24 cellular contexts compared by ENCODE assay signal in the genomic region with DNA sequence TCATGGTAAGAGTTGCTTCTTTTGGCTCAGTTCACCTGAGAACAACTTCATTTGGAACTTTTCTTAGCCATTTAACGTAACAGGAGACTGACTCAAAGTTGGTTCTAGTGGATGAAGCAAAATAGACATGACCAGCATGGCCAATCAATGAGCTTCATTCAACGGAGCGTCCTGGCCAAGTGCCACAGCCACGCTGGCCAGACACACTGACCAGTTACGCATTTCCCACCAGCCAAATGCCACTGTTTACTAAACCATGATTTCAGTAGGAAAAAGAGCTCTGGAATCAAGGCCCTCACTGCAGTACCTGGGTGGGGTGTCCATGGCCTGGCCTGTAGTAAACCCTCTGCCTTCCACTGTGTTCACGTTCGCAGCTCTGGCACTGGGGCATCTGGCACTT.
A peak's percentile ranks its signal among the peaks of the same experiment; 100 is the strongest.
DNase-seq lines count a peak whose midpoint lies in the region; TF ChIP-seq lines count a peak whose summit lies in the region.
"Had no signal": no experiment of that assay in that cellular context is flagged by ENCODE, and none has a peak within 500 bp of the region (broad histone marks: within the 10 kb centered on the region; RNA-seq: fewer than 3 reads in every experiment).

No MANE protein-coding gene starts in this region.

- H3K36me3 ChIP-seq in CD8-positive, alpha-beta memory T cell (ENCODE audit: insufficient read depth, low read length): no peaks in the 10 kb centered on the region

- no peaks in the 10 kb centered on the region for H3K36me3 Mint-ChIP-seq in CD8-positive, alpha-beta memory T cell
- H3K36me3 Mint-ChIP-seq: CD8-positive, alpha-beta T cell had no signal

- H3K4me1 ChIP-seq in CD8-positive, alpha-beta memory T cell (ENCODE audit: insufficient read depth, low read length): no peaks in the 10 kb centered on the region

- intact Hi-C loops in posterior cingulate gyrus (cut with DNase I): no loop called here

- no peak for TF ChIP-seq CTCF in GM13976 (IDR thresholded peaks at IDR 0.05; ENCODE audit: borderline replicate concordance, control extremely low read depth, extremely low read depth, insufficient read depth, missing control alignments)

- H3K27me3 Mint-ChIP-seq in CD8-positive, alpha-beta memory T cell: peaks cover 0 to 2% of the 10 kb centered on the region in 2 donors

- no peaks in the 10 kb centered on the region for H3K4me1 Mint-ChIP-seq in CD8-positive, alpha-beta memory T cell

- in situ Hi-C loops in GM13976 (cut with MboI; ENCODE audit: low sequenced_read_pairs, unreplicated experiment): loop anchor here (10.0 kb wide), 1 partner anchor 315 kb away; no protein-coding TSS in a partner anchor

- no peak overlapping the region for H3K4me3 Mint-ChIP-seq in CD8-positive, alpha-beta memory T cell
- H3K4me3 Mint-ChIP-seq: CD8-positive, alpha-beta T cell had no signal

- H3K9me3 Mint-ChIP-seq in CD8-positive, alpha-beta memory T cell: no peaks in the 10 kb centered on the region
- H3K9me3 Mint-ChIP-seq: CD8-positive, alpha-beta T cell had no signal

- H3K27me3 ChIP-seq in CD8-positive, alpha-beta memory T cell (ENCODE audit: insufficient read depth, low read length, poor library complexity, severe bottlenecking): no peaks in the 10 kb centered on the region

- CTCF ChIA-PET in CD8-positive, alpha-beta memory T cell (lab: Charles Lee): interaction anchor here (2.0 to 2.4 kb wide), 2 partner anchors 9 to 12 kb away, joined by 4 to 16 read pairs; no protein-coding TSS in a partner anchor

- H3K27ac Mint-ChIP-seq in CD8-positive, alpha-beta memory T cell: no peak overlapping the region
- H3K27ac Mint-ChIP-seq: CD8-positive, alpha-beta T cell had no signal

- POLR2A ChIA-PET in CD8-positive, alpha-beta memory T cell (lab: Charles Lee): no interaction called here

- H3K9me3 ChIP-seq in CD8-positive, alpha-beta memory T cell (ENCODE audit: low read length): no peaks in the 10 kb centered on the region

- DNase-seq in C1 segment of cervical spinal cord (lab: John Stamatoyannopoulos, UW) (peak in 10 of 14 donors; percentile 3 to 57 (median 20)), cerebellum (ENCODE audit: low spot score) (peak; percentile 3), hypothalamus (lab: John Stamatoyannopoulos, UW) (peak in 42 of 51 donors; percentile 3 to 82 (median 49)), posterior cingulate gyrus (peak in 8 of 10 donors; percentile 29 to 92 (median 44)), GDM1 (lab: John Stamatoyannopoulos, UW) (no peak), NCI-H146 (lab: John Stamatoyannopoulos, UW) (no peak), GM13976 (ENCODE audit: low spot score) (no peak)
- DNase-seq in CD8-positive, alpha-beta memory T cell: no peak
- DNase-seq: AML-193; CD8-positive, alpha-beta T cell; DMS 273 treated with DMSO at 0.1 percent for 48 hours; DMS79; EL; GF-D8; NCI-H1092; NCI-H1417 treated with DMSO at 0.1 percent for 48 hours; NCI-H187; NCI-H2081 treated with DMSO at 0.1 percent for 48 hours; NCI-H2171; NCI-H226; NCI-H510A; SIG-M5 had no signal

- H3K4me3 ChIP-seq in CD8-positive, alpha-beta memory T cell (ENCODE audit: low read length): no peak overlapping the region
- H3K4me3 ChIP-seq: SK-N-MC had no signal

- H3K27ac ChIP-seq in CD8-positive, alpha-beta memory T cell (ENCODE audit: low read depth, low read length): no peak overlapping the region
- H3K27ac ChIP-seq: C4-2B, SK-N-MC had no signal

Comparison
In these comparisons a context has a peak if more than half of its experiments do, and no peak if none do; other contexts are left out.
1. DNase-seq: peak in C1 segment of cervical spinal cord (10 of 14), cerebellum (single experiment), hypothalamus (42 of 51) and posterior cingulate gyrus (8 of 10); none in GDM1 (single experiment), CD8-positive, alpha-beta memory T cell (0 of 5), NCI-H146 (single experiment) and GM13976 (single experiment).